ENCODE assay signal across 8 cellular contexts in the genomic region with DNA sequence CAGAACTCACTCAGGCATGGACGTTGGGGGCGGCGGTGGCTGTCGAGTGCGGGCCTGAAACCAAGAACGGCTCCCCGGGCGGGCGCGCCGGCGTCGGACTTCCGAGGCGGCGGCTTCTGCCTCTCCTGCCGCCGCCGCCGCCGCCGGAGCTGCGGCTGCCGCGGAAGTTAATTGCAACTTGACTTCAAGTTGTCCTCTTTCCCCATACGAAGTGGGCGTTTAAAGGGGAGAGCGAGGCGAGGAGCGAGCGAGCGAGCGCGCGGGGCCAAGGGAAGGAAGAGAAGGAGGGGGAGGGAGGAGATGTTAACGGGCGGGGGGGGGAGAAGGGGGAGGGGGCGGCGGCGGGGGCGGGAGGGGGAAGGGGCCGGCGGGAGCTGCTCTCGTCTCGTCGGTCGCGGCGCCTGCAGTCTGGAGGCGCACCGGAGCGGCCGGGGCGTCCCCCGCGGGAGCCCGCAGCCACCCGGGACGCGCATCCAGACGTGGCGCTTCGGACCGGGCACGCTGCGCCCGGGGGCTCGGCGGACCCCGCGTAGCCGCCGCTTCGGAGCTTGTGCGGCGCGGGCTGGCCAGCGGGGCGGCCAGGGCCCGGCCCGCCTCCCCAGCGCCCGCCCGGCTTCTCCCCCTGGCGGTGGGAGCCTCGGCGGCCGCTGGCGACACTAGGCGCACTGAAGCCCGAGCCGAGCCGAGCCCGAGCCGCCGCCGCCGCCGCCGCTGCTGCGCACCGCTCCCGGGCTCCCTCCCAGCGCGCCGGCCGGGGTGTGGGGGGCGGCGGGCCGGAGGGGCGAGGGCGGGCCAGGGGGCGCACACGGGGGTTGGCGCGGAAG. TPM values are rescaled to one million over a fixed set of nuclear protein-coding genes. Genes with fewer than 3 reads are reported as not detected.
DNase-seq lines count a peak whose midpoint lies in the region; ATAC-seq and TF ChIP-seq lines count a peak whose summit lies in the region.

No MANE protein-coding gene starts in this region.

- H3K4me3 Mint-ChIP-seq in CD8-positive, alpha-beta memory T cell, result peak overlapping the region; percentile 93 to 99 (median 98)

- peak overlapping the region; percentile 79 to 98 (median 94) for H3K27ac Mint-ChIP-seq in CD8-positive, alpha-beta memory T cell
- H3K27ac Mint-ChIP-seq in activated naive CD4-positive, alpha-beta T cell treated with anti-CD3 and anti-CD28 coated beads, Interleukin-2, amount 50 U/mL, for 72 hours, result peak overlapping the region; percentile 97

- POLR2A ChIA-PET in CD8-positive, alpha-beta memory T cell (lab: Charles Lee), result interaction anchor here (0.6 to 1.4 kb wide), 8 partner anchors 15 to 1506 kb away, joined by 3 to 14 read pairs (median 4); a partner anchor contains a TSS

- H3K27me3 Mint-ChIP-seq in CD8-positive, alpha-beta memory T cell, result peaks cover 0 to 2% of the 10 kb centered on the region in 2 donors

- H3K4me1 ChIP-seq in CD8-positive, alpha-beta memory T cell (ENCODE audit: insufficient read depth, low read length), result peaks cover 25% of the 10 kb centered on the region

- peak overlapping the region; percentile 97 for H3K4me3 ChIP-seq in CD8-positive, alpha-beta memory T cell (ENCODE audit: low read length)
- peak overlapping the region; percentile 34 for H3K4me3 ChIP-seq in HL-60 (replicated peaks; ENCODE audit: insufficient read depth, low read length)

- no peaks in the 10 kb centered on the region for H3K27me3 ChIP-seq in CD8-positive, alpha-beta memory T cell (ENCODE audit: insufficient read depth, low read length, poor library complexity, severe bottlenecking)
- H3K27me3 ChIP-seq in HL-60 (ENCODE audit: insufficient read depth, poor library complexity, severe bottlenecking), result no peaks in the 10 kb centered on the region

- DNase-seq in CD8-positive, alpha-beta memory T cell, result peak; percentile 62 to 92 (median 83)
- DNase-seq in HL-60 (ENCODE audit: low read depth in 1 of 2, low spot score in 1 of 2) (peak in 1 of 2 experiments; percentile 75), left ventricle myocardium superior (peak; percentile 87), retina (peak; percentile 82), NK-92 (lab: John Stamatoyannopoulos, UW; ENCODE audit: unreplicated experiment) (no peak)
- DNase-seq in activated naive CD4-positive, alpha-beta T cell treated with anti-CD3 and anti-CD28 coated beads, Interleukin-2, amount 50 U/mL, for 72 hours (ENCODE audit: low spot score in 2 of 2), result peak; percentile 77 to 78

- intact Hi-C loops in left ventricle myocardium superior (cut with micrococcal nuclease), result no loop called here

- ATAC-seq in GM19455 (IDR thresholded peaks at IDR 0.05; ENCODE audit: unreplicated experiment), result peak; percentile 89
- ATAC-seq in SK-N-SH treated with all-trans-retinoic acid at 6 μM for 48 hours, result peak; percentile 93
- ATAC-seq in activated naive CD4-positive, alpha-beta T cell treated with anti-CD3 and anti-CD28 coated beads, Interleukin-2, amount 50 U/mL, for 72 hours, result peak; percentile 60 to 79
- ATAC-seq in left ventricle myocardium superior, result peak; percentile 97

- TF ChIP-seq CTCF in HL-60 (IDR thresholded peaks at IDR 0.05; ENCODE audit: insufficient read depth, low read length), result no peak

- H3K36me3 ChIP-seq in CD8-positive, alpha-beta memory T cell (ENCODE audit: insufficient read depth, low read length), result no peaks in the 10 kb centered on the region

- peaks cover 42 to 59% (median 52%) of the 10 kb centered on the region in 3 donors for H3K4me1 Mint-ChIP-seq in CD8-positive, alpha-beta memory T cell

- CTCF ChIA-PET in CD8-positive, alpha-beta memory T cell (lab: Charles Lee), result interaction anchor here (0.7 to 2.3 kb wide), 8 partner anchors 12 to 351 kb away, joined by 3 to 8 read pairs (median 3); no protein-coding TSS in a partner anchor

- peaks cover 7% of the 10 kb centered on the region for H3K9me3 ChIP-seq in CD8-positive, alpha-beta memory T cell (ENCODE audit: low read length)

- peak overlapping the region; percentile 78 for H3K27ac ChIP-seq in CD8-positive, alpha-beta memory T cell (ENCODE audit: low read depth, low read length)
- H3K27ac ChIP-seq in HL-60 (replicated peaks), result peak overlapping the region; percentile 81

- H3K9me3 Mint-ChIP-seq in CD8-positive, alpha-beta memory T cell, result peaks cover 6 to 17% (median 10%) of the 10 kb centered on the region in 5 donors
- H3K9me3 Mint-ChIP-seq in activated naive CD4-positive, alpha-beta T cell treated with anti-CD3 and anti-CD28 coated beads, Interleukin-2, amount 50 U/mL, for 72 hours, result no peaks in the 10 kb centered on the region

- peaks cover 2 to 36% (median 19%) of the 10 kb centered on the region in 3 donors for H3K36me3 Mint-ChIP-seq in CD8-positive, alpha-beta memory T cell
- H3K36me3 Mint-ChIP-seq in activated naive CD4-positive, alpha-beta T cell treated with anti-CD3 and anti-CD28 coated beads, Interleukin-2, amount 50 U/mL, for 72 hours, result peaks cover 78 to 87% of the 10 kb centered on the region in 2 donors

TF ChIP-seq in SK-N-SH treated with all-trans-retinoic acid at 6 μM for 48 hours, 23 proteins besides CTCF, POLR2A, EP300 and RAD21:
- TF ChIP-seq ZNF565 (CRISPR knock-in tag; conservative IDR thresholded peaks at IDR 0.05; ENCODE audit: low read depth) (no peak), ZNF8 (CRISPR knock-in tag; IDR thresholded peaks at IDR 0.05) (no peak), RARB (CRISPR knock-in tag; IDR thresholded peaks at IDR 0.05) (no peak), ZFP30 (CRISPR knock-in tag; IDR thresholded peaks at IDR 0.05) (no peak), SNAI2 (CRISPR knock-in tag; IDR thresholded peaks at IDR 0.05) (no peak), BACH2 (CRISPR knock-in tag; IDR thresholded peaks at IDR 0.05; ENCODE audit: borderline replicate concordance) (no peak), ZFP3 (CRISPR knock-in tag; IDR thresholded peaks at IDR 0.05) (no peak), ZC3H10 (CRISPR knock-in tag; IDR thresholded peaks at IDR 0.05) (no peak), ZNF70 (CRISPR knock-in tag; IDR thresholded peaks at IDR 0.05) (no peak), TOX (CRISPR knock-in tag; IDR thresholded peaks at IDR 0.05; ENCODE audit: borderline replicate concordance) (no peak)
- TF ChIP-seq, protein P1, sequence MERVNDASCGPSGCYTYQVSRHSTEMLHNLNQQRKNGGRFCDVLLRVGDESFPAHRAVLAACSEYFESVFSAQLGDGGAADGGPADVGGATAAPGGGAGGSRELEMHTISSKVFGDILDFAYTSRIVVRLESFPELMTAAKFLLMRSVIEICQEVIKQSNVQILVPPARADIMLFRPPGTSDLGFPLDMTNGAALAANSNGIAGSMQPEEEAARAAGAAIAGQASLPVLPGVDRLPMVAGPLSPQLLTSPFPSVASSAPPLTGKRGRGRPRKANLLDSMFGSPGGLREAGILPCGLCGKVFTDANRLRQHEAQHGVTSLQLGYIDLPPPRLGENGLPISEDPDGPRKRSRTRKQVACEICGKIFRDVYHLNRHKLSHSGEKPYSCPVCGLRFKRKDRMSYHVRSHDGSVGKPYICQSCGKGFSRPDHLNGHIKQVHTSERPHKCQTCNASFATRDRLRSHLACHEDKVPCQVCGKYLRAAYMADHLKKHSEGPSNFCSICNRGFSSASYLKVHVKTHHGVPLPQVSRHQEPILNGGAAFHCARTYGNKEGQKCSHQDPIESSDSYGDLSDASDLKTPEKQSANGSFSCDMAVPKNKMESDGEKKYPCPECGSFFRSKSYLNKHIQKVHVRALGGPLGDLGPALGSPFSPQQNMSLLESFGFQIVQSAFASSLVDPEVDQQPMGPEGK (CRISPR knock-in tag; IDR thresholded peaks at IDR 0.05; ENCODE audit: borderline replicate concordance), result no peak

RNA-seq across cellular contexts. Expression of a gene that starts 19.7 kb away (rescaled TPM):
- 100 to 1,000 TPM; 158 to 163 TPM for total RNA-seq in CD8-positive, alpha-beta memory T cell
- 89.6 TPM for polyA plus RNA-seq in CD8-positive, alpha-beta memory T cell
- total RNA-seq in activated naive CD4-positive, alpha-beta T cell treated with anti-CD3 and anti-CD28 coated beads, Interleukin-2, amount 50 U/mL, for 72 hours, result 100 to 1,000 TPM; 279 to 444 TPM
- 46.1 TPM for total RNA-seq in left ventricle myocardium superior
